In the genomic region with DNA sequence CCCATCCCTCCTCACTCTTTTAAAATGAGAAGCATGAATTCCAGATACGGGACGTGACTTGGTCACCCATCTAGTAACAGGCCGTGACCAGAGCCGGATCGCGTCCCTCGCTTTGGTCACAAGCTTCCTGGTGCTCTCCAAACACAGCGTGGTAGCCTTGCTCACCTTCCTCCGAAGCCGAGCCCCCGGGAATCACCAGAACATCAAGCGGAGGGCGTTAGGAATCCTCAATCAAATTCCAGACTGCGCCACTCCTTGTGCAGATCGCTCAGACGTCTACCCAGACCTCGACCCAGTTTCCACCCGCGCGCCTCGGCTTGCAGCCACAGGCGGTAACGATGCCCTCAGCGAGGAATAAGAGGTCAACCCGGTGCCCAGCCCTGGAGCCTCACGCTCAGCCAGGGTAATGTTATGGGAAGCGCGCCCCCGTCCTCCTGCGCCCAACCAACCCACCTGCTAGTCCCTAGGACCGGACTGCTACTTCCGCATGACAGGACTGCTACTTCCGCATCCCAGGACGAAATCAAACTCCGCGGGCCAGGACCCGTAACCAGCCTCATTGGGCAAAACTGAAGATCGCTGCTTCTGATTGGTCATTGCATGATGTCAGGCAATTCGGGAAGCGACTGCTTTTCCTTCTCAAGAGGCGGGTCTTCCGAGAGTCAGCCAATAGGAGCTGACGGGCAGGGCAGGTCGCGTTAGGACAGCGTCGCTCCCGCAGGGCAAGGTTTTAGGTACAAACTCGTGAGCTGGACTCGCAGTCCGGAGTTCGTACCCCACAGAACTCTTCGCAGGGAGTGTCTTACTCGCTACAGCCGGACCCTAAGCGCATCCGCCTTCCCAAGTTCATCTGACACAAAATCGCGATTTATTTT, we compare ENCODE assay signal across 8 cellular contexts. TPM values are rescaled to one million over a fixed set of nuclear protein-coding genes. Genes with fewer than 3 reads are reported as not detected.
A peak's percentile ranks its signal among the peaks of the same experiment; 100 is the strongest.
DNase-seq lines count a peak whose midpoint lies in the region; ATAC-seq and TF ChIP-seq lines count a peak whose summit lies in the region.

A gene (minus strand): TSS at position 501 of the 875 bp plus-strand sequence. CDS start 1,212 bp downstream, outside the sequence.

- peak within 1 kb of the TSS in 1 of 2 donors; percentile 78 for H3K27ac ChIP-seq in testis

- no peaks in the 10 kb centered on the region for H3K27me3 ChIP-seq in testis

- intact Hi-C loops in testis (cut with DNase I; ENCODE audit: low total_unique reads): no loop called here

- 0% methylated on average over 27 to 57 of the region's 59 CpGs for WGBS in testis, 2 donors

- TF ChIP-seq CTCF in GM10266 (IDR thresholded peaks at IDR 0.05; ENCODE audit: control insufficient read depth, insufficient read depth, low read depth, missing control alignments) (no peak), testis (IDR thresholded peaks at IDR 0.05) (no peak)

- ATAC-seq in HG02623 (IDR thresholded peaks at IDR 0.05; ENCODE audit: unreplicated experiment) (peak; percentile 96), SK-N-SH treated with all-trans-retinoic acid at 6 μM for 48 hours (peak; percentile 92)

- no peaks in the 10 kb centered on the region for H3K9me3 ChIP-seq in testis

- DNase-seq in GM10266 (ENCODE audit: extremely low spot score) (peak; percentile 93), NCI-H1092 treated with DMSO at 0.1 percent for 48 hours (lab: John Stamatoyannopoulos, UW) (peak; percentile 96), glomerular endothelial cell (ENCODE audit: extremely low read depth, low read depth, low spot score) (peak; percentile 97), occipital lobe (lab: John Stamatoyannopoulos, UW) (peak; percentile 95), testis (peak; percentile 99)
- peak; percentile 89 for DNase-seq in activated naive CD4-positive, alpha-beta T cell treated with anti-CD3 and anti-CD28 coated beads, Interleukin-2, amount 50 U/mL, for 16 hours

- H3K4me1 ChIP-seq in testis: peaks cover 14% of the 10 kb centered on the region

- no peak for TF ChIP-seq POLR2A in testis (IDR thresholded peaks at IDR 0.05)

- no peaks in the 10 kb centered on the region for H3K36me3 ChIP-seq in testis (ENCODE audit: low read depth, missing control alignments)

- H3K4me3 ChIP-seq in testis: peak within 1 kb of the TSS; percentile 66 to 68

TF ChIP-seq in SK-N-SH treated with all-trans-retinoic acid at 6 μM for 48 hours, 23 proteins besides CTCF, POLR2A, EP300 and RAD21:
- 0 out of 2 replicates have a peak, but pooled peaks have one; percentile 28 for TF ChIP-seq ZFP3 (CRISPR knock-in tag; IDR thresholded peaks at IDR 0.05)
- no peak for TF ChIP-seq SNAI2 (CRISPR knock-in tag; IDR thresholded peaks at IDR 0.05)
- 0 out of 2 replicates have a peak, but pooled peaks have one; percentile 33 for TF ChIP-seq GLIS3 (CRISPR knock-in tag; IDR thresholded peaks at IDR 0.05)

RNA-seq across cellular contexts. Expression of the gene that starts here (rescaled TPM):
- total RNA-seq in glomerular endothelial cell (5.2 and 6.4 TPM in 2 replicates), occipital lobe (0.94 TPM), testis (1 to 10 TPM; 8.3 to 8.8 TPM)
- 21.1 TPM for polyA plus RNA-seq in testis (ENCODE audit: insufficient read depth, low read depth, low replicate concordance)

Comparison
In these comparisons a context has a peak if more than half of its experiments do, and no peak if none do; other contexts are left out.
1. Peak in DNase-seq in occipital lobe; RNA of the gene not detected or under 1 TPM.